In the genomic region with DNA sequence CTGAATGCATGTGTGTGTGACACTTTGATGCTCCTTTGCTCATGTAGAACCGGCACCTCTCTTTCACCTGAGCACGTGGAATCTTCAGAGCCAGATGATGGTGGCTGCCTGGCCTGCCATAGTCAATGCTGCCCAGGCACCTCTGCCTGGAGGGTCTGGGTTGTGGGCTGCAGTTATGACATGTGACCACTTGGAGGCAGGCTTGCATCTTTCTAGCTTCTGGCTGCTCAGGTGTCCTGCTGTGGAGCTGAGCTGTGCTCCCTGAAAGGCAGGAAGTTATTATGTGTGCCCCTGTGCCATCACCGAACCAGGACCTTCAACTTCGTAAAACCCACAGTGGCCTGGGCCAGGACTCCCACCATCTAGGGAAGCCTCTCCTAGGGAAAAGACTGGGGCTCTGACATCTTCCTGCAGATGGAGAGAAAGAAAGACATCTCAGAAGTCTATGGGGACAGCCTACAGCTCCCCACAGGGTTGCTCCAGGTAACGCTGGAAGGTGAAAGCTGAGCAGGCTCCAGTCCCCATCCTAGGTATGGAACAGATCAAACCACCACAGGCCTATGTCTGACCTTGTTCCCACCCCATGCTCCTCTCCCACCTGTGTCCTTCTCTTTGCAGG, we compare ENCODE assay signal across 8 cellular contexts. TPM values are rescaled to one million over a fixed set of nuclear protein-coding genes. Genes with fewer than 3 reads are reported as not detected.
DNase-seq lines count a peak whose midpoint lies in the region; ATAC-seq and TF ChIP-seq lines count a peak whose summit lies in the region.

No MANE protein-coding gene starts in this region.

- H3K27me3 Mint-ChIP-seq in H9 (ENCODE audit: low read depth) = peaks cover 13% of the 10 kb centered on the region
- peaks cover 4% of the 10 kb centered on the region for H3K27me3 Mint-ChIP-seq in glutamatergic neuron (ENCODE audit: unreplicated experiment)
- H3K27me3 Mint-ChIP-seq in progenitor cell of endocrine pancreas = peaks cover 3% of the 10 kb centered on the region

- H3K4me3 ChIP-seq in GM06990 (replicated peaks; ENCODE audit: low read depth, low read length) (no peak overlapping the region), MG63 (no peak overlapping the region)

- H3K4ac ChIP-seq in H9 (ENCODE audit: low read depth, low read length) = no peak overlapping the region

- no peak overlapping the region for H4K91ac ChIP-seq in H9 (ENCODE audit: insufficient read length, low read depth, low read length)

- H2BK15ac ChIP-seq in H9 (ENCODE audit: low read depth, low read length) = no peak overlapping the region

- H3K9me3 ChIP-seq in H9 (ENCODE audit: control insufficient read depth, low read depth, low read length) (no peaks in the 10 kb centered on the region), MG63 (no peaks in the 10 kb centered on the region)

- H2BK5ac ChIP-seq in H9 (ENCODE audit: insufficient read length, low read length) = no peak overlapping the region

- no peak overlapping the region for H3K27ac ChIP-seq in H9 (ENCODE audit: insufficient read length, low read depth, low read length)

- ATAC-seq in GM18520 (IDR thresholded peaks at IDR 0.05; ENCODE audit: unreplicated experiment) = no peak

- WGBS in H9 (ENCODE audit: extremely low coverage, insufficient read length, low lambda C conversion rate) = no CpG with 5 or more reads among the region's 5 CpGs

- no peak overlapping the region for H2BK20ac ChIP-seq in H9 (ENCODE audit: low read depth, low read length, poor library complexity, severe bottlenecking)

- no peak overlapping the region for H2BK120ac ChIP-seq in H9 (ENCODE audit: low read depth, low read length, poor library complexity, severe bottlenecking)

- DNase-seq in GM06990 (ENCODE audit: extremely low read depth, insufficient read length) (no peak), H9 (peak; percentile 90), MG63 (peak; percentile 66), SK-MEL-5 (ENCODE audit: low read depth, low spot score) (peak; percentile 82), glutamatergic neuron (peak; percentile 78), progenitor cell of endocrine pancreas (ENCODE audit: low spot score, unreplicated experiment) (peak; percentile 70)
- peak; percentile 77 for DNase-seq in activated naive CD4-positive, alpha-beta T cell treated with Interleukin-2 at 50 U/mL for 16 hours

- no peak overlapping the region for H4K5ac ChIP-seq in H9 (ENCODE audit: insufficient read length, low read depth, low read length)

- H3K4me1 Mint-ChIP-seq in H9 (peaks cover 4 to 6% of the 10 kb centered on the region in 2 experiments; a peak in 3 of 4 replicates), glutamatergic neuron (ENCODE audit: low read depth, unreplicated experiment) (no peaks in the 10 kb centered on the region), progenitor cell of endocrine pancreas (ENCODE audit: low read depth) (peaks cover 1% of the 10 kb centered on the region)

- no peak overlapping the region for H3K23ac ChIP-seq in H9 (ENCODE audit: insufficient read length, low read depth, low read length)

- no peaks in the 10 kb centered on the region for H3K79me1 ChIP-seq in H9 (ENCODE audit: insufficient read depth, low read depth, low read length, poor library complexity, severe bottlenecking)

- no peak overlapping the region for H3K9ac ChIP-seq in H9 (ENCODE audit: extremely low read depth, insufficient read length, low read length)

- no peak overlapping the region for H3T11ph ChIP-seq in H9 (ENCODE audit: low read length)

- H3K14ac ChIP-seq in H9 (ENCODE audit: insufficient read depth, low read length) = no peak overlapping the region

- no peaks in the 10 kb centered on the region for H4K20me1 ChIP-seq in H9 (ENCODE audit: control insufficient read depth, insufficient read depth, insufficient read length)

- no peaks in the 10 kb centered on the region for H3K79me2 ChIP-seq in H9 (ENCODE audit: insufficient read depth, low read length)

- no peaks in the 10 kb centered on the region for H3K36me3 Mint-ChIP-seq in H9 (ENCODE audit: insufficient read depth in 1 of 3, low read depth in 3 of 3)
- no peaks in the 10 kb centered on the region for H3K36me3 Mint-ChIP-seq in glutamatergic neuron (ENCODE audit: unreplicated experiment)
- H3K36me3 Mint-ChIP-seq in progenitor cell of endocrine pancreas (ENCODE audit: insufficient read depth) = no peaks in the 10 kb centered on the region

- no peaks in the 10 kb centered on the region; a peak in 2 of 5 replicates for H3K9me3 Mint-ChIP-seq in H9
- peaks cover 2% of the 10 kb centered on the region for H3K9me3 Mint-ChIP-seq in glutamatergic neuron (ENCODE audit: unreplicated experiment)
- no peaks in the 10 kb centered on the region for H3K9me3 Mint-ChIP-seq in progenitor cell of endocrine pancreas (ENCODE audit: low read depth)

- no peaks in the 10 kb centered on the region for H3K4me1 ChIP-seq in H9 (ENCODE audit: insufficient read depth, low read length)

- H3K27me3 ChIP-seq in GM06990 (replicated peaks; ENCODE audit: control insufficient read depth, insufficient read depth, low read length) (no peaks in the 10 kb centered on the region), H9 (ENCODE audit: insufficient read depth, low read length) (no peaks in the 10 kb centered on the region), MG63 (no peaks in the 10 kb centered on the region)

- no peak overlapping the region for H4K8ac ChIP-seq in H9 (replicated peaks; ENCODE audit: insufficient read length, low read depth, low read length)

- no peak overlapping the region for H2BK12ac ChIP-seq in H9 (ENCODE audit: insufficient read length, low read depth, low read length)

- no peak overlapping the region for H3K4me2 ChIP-seq in H9 (ENCODE audit: insufficient read depth, insufficient read length, low read length)

- H2AFZ ChIP-seq in H9 (ENCODE audit: low read length) = no peak overlapping the region

- H3K4me3 Mint-ChIP-seq in H9 = peak overlapping the region in 1 of 2 experiments; percentile 27; a peak in 1 of 5 replicates
- no peak overlapping the region for H3K4me3 Mint-ChIP-seq in glutamatergic neuron (ENCODE audit: unreplicated experiment)
- no peak overlapping the region for H3K4me3 Mint-ChIP-seq in progenitor cell of endocrine pancreas (ENCODE audit: low read depth)

- H3K18ac ChIP-seq in H9 (ENCODE audit: insufficient read length, low read depth, low read length) = no peak overlapping the region

- H2AK5ac ChIP-seq in H9 (ENCODE audit: insufficient read length, low read length) = no peak overlapping the region

- TF ChIP-seq CTCF in GM06990 (IDR thresholded peaks at IDR 0.05; ENCODE audit: insufficient read depth, low read length, poor library complexity, severe bottlenecking) (peak; percentile 88), H9 (conservative IDR thresholded peaks at IDR 0.05) (peak; percentile 90), glutamatergic neuron (IDR thresholded peaks at IDR 0.05; ENCODE audit: partially characterized antibody, unreplicated experiment) (peak; percentile 91), progenitor cell of endocrine pancreas (IDR thresholded peaks at IDR 0.05; ENCODE audit: unreplicated experiment) (peak; percentile 88)

- peaks cover 26% of the 10 kb centered on the region for H3K36me3 ChIP-seq in GM06990 (ENCODE audit: control insufficient read depth, insufficient read depth, low read length)
- no peaks in the 10 kb centered on the region for H3K36me3 ChIP-seq in MG63

- in situ Hi-C loops in SK-MEL-5 (cut with HindIII; ENCODE audit: low pct_unique_long_range_greater_than_20kb, low sequenced_read_pairs) = no loop called here

- no peaks in the 10 kb centered on the region for H3K23me2 ChIP-seq in H9 (ENCODE audit: insufficient read length, low read depth, low read length, poor library complexity, severe bottlenecking)

- no peak overlapping the region for H3K27ac Mint-ChIP-seq in H9
- H3K27ac Mint-ChIP-seq in glutamatergic neuron (ENCODE audit: unreplicated experiment) = no peak overlapping the region
- no peak overlapping the region for H3K27ac Mint-ChIP-seq in progenitor cell of endocrine pancreas

- no peak overlapping the region for H3K56ac ChIP-seq in H9 (ENCODE audit: insufficient read length, low read depth, low read length)

RNA-seq across cellular contexts. Expression of a gene that starts 30.2 kb away (rescaled TPM):
- 1.0 and 1.5 TPM in 2 replicates for total RNA-seq in H9 (2021)
- 0.16 and 0.59 TPM in 2 replicates for total RNA-seq in MG63 (2014; rRNA removed; shearing (Covaris generic); ENCODE audit: low replicate concordance)
- total RNA-seq in SK-MEL-5 (2014; rRNA removed; shearing (Covaris generic)) = 0.43 and 0.63 TPM in 2 replicates
- polyA plus RNA-seq in SK-MEL-5 (2015; cell fraction: cytosol; rRNA removed) = 0.33 and 0.54 TPM in 2 replicates
- 0.53 and 1.0 TPM in 2 replicates for polyA plus RNA-seq in SK-MEL-5 (2015; cell fraction: nucleus; rRNA removed)
- 1.2 TPM for total RNA-seq in glutamatergic neuron (ENCODE audit: unreplicated experiment)
- total RNA-seq in progenitor cell of endocrine pancreas = 27.1 and 30.7 TPM in 2 replicates

Comparison
In these comparisons a context has a peak if more than half of its experiments do, and no peak if none do; other contexts are left out.
1. RNA of a gene that starts 30.2 kb away (total RNA-seq): 27.1 to 30.7 TPM in progenitor cell of endocrine pancreas; 1.2 TPM in glutamatergic neuron (single experiment), 1.0 to 1.5 TPM in H9, 0.43 to 0.63 TPM in SK-MEL-5 and 0.16 to 0.59 TPM in MG63; every median in the first group is over 10 times any median in the second.
2. Peak in every context shown above with its lines, with median percentiles within 50 percentile points of each other: CTCF ChIP-seq.